ENCODE assay signal across 8 cellular contexts in genomic region chr22:17705565-17706450, GRCh38.
DNase-seq lines count a peak whose midpoint lies in the region; TF ChIP-seq lines count a peak whose summit lies in the region.

No MANE protein-coding gene starts in this region.

- WGBS in H9 (ENCODE audit: extremely low coverage, insufficient read length, low lambda C conversion rate), result no CpG with 5 or more reads among the region's 11 CpGs

- H4K20me1 ChIP-seq in H9 (ENCODE audit: control insufficient read depth, insufficient read depth, insufficient read length), result no peaks in the 10 kb centered on the region

- CTCF ChIA-PET in activated CD4-positive, alpha-beta memory T cell treated with anti-CD3 and anti-CD28 coated beads, Interleukin-2, amount 10 ng/mL, durations not matched to agents 7 days and 5 days (lab: Charles Lee), result interaction anchor here (1.3 kb wide), 2 partner anchors 35 to 66 kb away, joined by 3 to 4 read pairs; no protein-coding TSS in a partner anchor

- H4K91ac ChIP-seq in H9 (ENCODE audit: insufficient read length, low read depth, low read length), result no peak overlapping the region

- no peak overlapping the region for H3K9ac ChIP-seq in H9 (ENCODE audit: extremely low read depth, insufficient read length, low read length)

- no peak overlapping the region for H3T11ph ChIP-seq in H9 (ENCODE audit: low read length)

- TF ChIP-seq CTCF in AG10803 (conservative IDR thresholded peaks at IDR 0.05; ENCODE audit: low read length) (no peak), H9 (conservative IDR thresholded peaks at IDR 0.05) (no peak), tibial artery (IDR thresholded peaks at IDR 0.05) (no peak)

- POLR2A ChIA-PET in activated CD4-positive, alpha-beta memory T cell treated with anti-CD3 and anti-CD28 coated beads, Interleukin-2, amount 10 ng/mL, durations not matched to agents 7 days and 5 days (lab: Charles Lee), result interaction anchor here (0.6 to 2.1 kb wide), 4 partner anchors 62 to 486 kb away, joined by 3 to 8 read pairs (median 4); partner anchors contain the start of genes ADA2 and BCL2L13

- H3K79me2 ChIP-seq in H9 (ENCODE audit: insufficient read depth, low read length), result no peaks in the 10 kb centered on the region

- peaks cover 8% of the 10 kb centered on the region in 2 experiments for H3K4me1 Mint-ChIP-seq in H9
- H3K4me1 Mint-ChIP-seq in activated CD4-positive, alpha-beta memory T cell treated with anti-CD3 and anti-CD28 coated beads, Interleukin-2, amount 10 ng/mL, durations not matched to agents 7 days and 5 days, result peaks cover 15% of the 10 kb centered on the region

- no peaks in the 10 kb centered on the region for H3K4me1 ChIP-seq in H9 (ENCODE audit: insufficient read depth, low read length)
- H3K4me1 ChIP-seq in tibial artery, result peaks cover 0 to 21% (median 9%) of the 10 kb centered on the region in 4 donors

- no peak overlapping the region for H4K5ac ChIP-seq in H9 (ENCODE audit: insufficient read length, low read depth, low read length)

- H3K27me3 Mint-ChIP-seq in H9 (ENCODE audit: low read depth), result no peaks in the 10 kb centered on the region
- no peaks in the 10 kb centered on the region for H3K27me3 Mint-ChIP-seq in activated CD4-positive, alpha-beta memory T cell treated with anti-CD3 and anti-CD28 coated beads, Interleukin-2, amount 10 ng/mL, durations not matched to agents 7 days and 5 days

- peaks cover 10 to 21% (median 13%) of the 10 kb centered on the region in 3 experiments for H3K36me3 Mint-ChIP-seq in H9 (ENCODE audit: insufficient read depth in 1 of 3, low read depth in 3 of 3)
- peaks cover 17% of the 10 kb centered on the region for H3K36me3 Mint-ChIP-seq in activated CD4-positive, alpha-beta memory T cell treated with anti-CD3 and anti-CD28 coated beads, Interleukin-2, amount 10 ng/mL, durations not matched to agents 7 days and 5 days (ENCODE audit: low read depth)

- H3K27me3 ChIP-seq in H9 (ENCODE audit: insufficient read depth, low read length) (no peaks in the 10 kb centered on the region), layer of hippocampus (ENCODE audit: control insufficient read depth, insufficient read depth, low read length) (no peaks in the 10 kb centered on the region), tibial artery (no peaks in the 10 kb centered on the region)

- no peak for DNase-seq in AG10803 (ENCODE audit: low read depth)
- no peak for DNase-seq in H9
- no peak for DNase-seq in activated CD4-positive, alpha-beta memory T cell treated with anti-CD3 and anti-CD28 coated beads, Interleukin-2, amount 10 ng/mL, durations not matched to agents 7 days and 5 days
- DNase-seq in tibial artery, result no peak
- DNase-seq in NCI-H446 treated with DMSO at 0.1 percent for 48 hours (lab: John Stamatoyannopoulos, UW), result no peak
- no peak for DNase-seq in NCI-H2029 treated with DMSO at 0.1 percent for 48 hours (lab: John Stamatoyannopoulos, UW)
- DNase-seq in NCI-H69 (lab: John Stamatoyannopoulos, UW), result no peak

- H3K23me2 ChIP-seq in H9 (ENCODE audit: insufficient read length, low read depth, low read length, poor library complexity, severe bottlenecking), result no peaks in the 10 kb centered on the region

- H3K56ac ChIP-seq in H9 (ENCODE audit: insufficient read length, low read depth, low read length), result no peak overlapping the region

- H3K36me3 ChIP-seq in tibial artery, result peaks cover 0 to 11% (median 8%) of the 10 kb centered on the region in 3 donors

- H3K9me3 ChIP-seq in H9 (ENCODE audit: control insufficient read depth, low read depth, low read length) (no peaks in the 10 kb centered on the region), tibial artery (no peaks in the 10 kb centered on the region)

- no peak overlapping the region for H3K14ac ChIP-seq in H9 (ENCODE audit: insufficient read depth, low read length)

- no peak overlapping the region for H3K18ac ChIP-seq in H9 (ENCODE audit: insufficient read length, low read depth, low read length)

- H2AK5ac ChIP-seq in H9 (ENCODE audit: insufficient read length, low read length), result no peak overlapping the region

- H2BK15ac ChIP-seq in H9 (ENCODE audit: low read depth, low read length), result no peak overlapping the region

- no peak overlapping the region for H3K4ac ChIP-seq in H9 (ENCODE audit: low read depth, low read length)

- no peak overlapping the region for H2BK20ac ChIP-seq in H9 (ENCODE audit: low read depth, low read length, poor library complexity, severe bottlenecking)

- no peak overlapping the region for H2BK5ac ChIP-seq in H9 (ENCODE audit: insufficient read length, low read length)

- no peak overlapping the region for H2AFZ ChIP-seq in H9 (ENCODE audit: low read length)

- peak overlapping the region; percentile 59 for H3K4me3 ChIP-seq in AG10803 (ENCODE audit: low read length)
- peak overlapping the region; percentile 40 to 47 for H3K4me3 ChIP-seq in tibial artery

- H3K79me1 ChIP-seq in H9 (ENCODE audit: insufficient read depth, low read depth, low read length, poor library complexity, severe bottlenecking), result no peaks in the 10 kb centered on the region

- no peak overlapping the region for H3K4me2 ChIP-seq in H9 (ENCODE audit: insufficient read depth, insufficient read length, low read length)

- H3K9me3 Mint-ChIP-seq in H9, result no peaks in the 10 kb centered on the region
- no peaks in the 10 kb centered on the region for H3K9me3 Mint-ChIP-seq in activated CD4-positive, alpha-beta memory T cell treated with anti-CD3 and anti-CD28 coated beads, Interleukin-2, amount 10 ng/mL, durations not matched to agents 7 days and 5 days

- H3K27ac ChIP-seq in H9 (ENCODE audit: insufficient read length, low read depth, low read length), result peak overlapping the region; percentile 72
- peak overlapping the region; percentile 17 for H3K27ac ChIP-seq in layer of hippocampus (ENCODE audit: low read depth, low read length)
- H3K27ac ChIP-seq in tibial artery, result peak overlapping the region; percentile 67 to 78

- H3K4me3 Mint-ChIP-seq in H9, result no peak overlapping the region
- H3K4me3 Mint-ChIP-seq in activated CD4-positive, alpha-beta memory T cell treated with anti-CD3 and anti-CD28 coated beads, Interleukin-2, amount 10 ng/mL, durations not matched to agents 7 days and 5 days, result peak overlapping the region; percentile 41

- intact Hi-C loops in tibial artery (cut with DNase I; ENCODE audit: low total_unique reads), result loop anchor here (10.0 kb wide), 1 partner anchor 71 kb away; the partner anchor contains the start of gene BCL2L13

- no peak overlapping the region for H4K8ac ChIP-seq in H9 (replicated peaks; ENCODE audit: insufficient read length, low read depth, low read length)

- no peak overlapping the region for H3K23ac ChIP-seq in H9 (ENCODE audit: insufficient read length, low read depth, low read length)

- H3K27ac Mint-ChIP-seq in H9, result peak overlapping the region; percentile 21 to 88 (median 69); a peak in 6 of 7 replicates
- peak overlapping the region; percentile 77 for H3K27ac Mint-ChIP-seq in activated CD4-positive, alpha-beta memory T cell treated with anti-CD3 and anti-CD28 coated beads, Interleukin-2, amount 10 ng/mL, durations not matched to agents 7 days and 5 days

- no peak overlapping the region for H2BK120ac ChIP-seq in H9 (ENCODE audit: low read depth, low read length, poor library complexity, severe bottlenecking)

- H2BK12ac ChIP-seq in H9 (ENCODE audit: insufficient read length, low read depth, low read length), result no peak overlapping the region

Comparison
In these comparisons a context has a peak if more than half of its experiments do, and no peak if none do; other contexts are left out.
1. H3K27ac ChIP-seq: peak in every context shown above with its lines; median percentile 72 in tibial artery; 72 in H9; 17 in layer of hippocampus.